ENCODE assay signal across 15 cellular contexts in the genomic region with DNA sequence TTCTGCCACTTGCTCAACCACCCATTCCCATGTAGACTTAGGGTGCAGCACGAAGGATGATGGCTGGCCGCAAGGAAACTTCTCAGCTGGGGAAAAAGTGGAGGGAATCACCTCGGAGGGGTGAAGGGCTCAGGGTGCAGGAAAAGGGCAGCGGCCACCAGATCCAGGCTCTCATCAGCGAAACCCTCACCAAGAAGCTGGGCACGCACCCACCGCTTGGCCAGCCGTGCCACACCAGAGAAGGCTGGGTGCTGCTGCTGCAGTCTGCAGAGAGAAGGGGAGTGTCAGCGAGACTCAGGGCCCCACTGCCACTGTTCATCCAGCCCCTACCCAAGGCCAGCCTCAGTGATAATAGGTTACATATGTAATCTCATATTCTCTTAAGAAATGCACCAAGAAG. TPM values are rescaled to one million over a fixed set of nuclear protein-coding genes. Genes with fewer than 3 reads are reported as not detected.
"Had no signal": no experiment of that assay in that cellular context is flagged by ENCODE, and none has a peak within 500 bp of the region (broad histone marks: within the 10 kb centered on the region; RNA-seq: fewer than 3 reads in every experiment).

No MANE protein-coding gene starts in this region.

- FAIRE-seq: frontal cortex, TTC549, urothelium cell line had no signal

- H3K4me1 ChIP-seq: colonic mucosa, tibial artery had no signal

- H3K4me3 ChIP-seq: colonic mucosa, tibial artery had no signal

- DNase-seq: activated CD4-positive, alpha-beta memory T cell treated with anti-CD3 and anti-CD28 coated beads, Interleukin-2, amount 10 ng/mL, durations not matched to agents 7 days and 5 days; activated CD4-positive, alpha-beta T cell treated with anti-CD3 and anti-CD28 coated beads for 36 hours; activated T-cell treated with anti-CD3 and anti-CD28 coated beads, Interleukin-2, amount 50 U/mL, for 1 hour; central memory CD4-positive, alpha-beta T cell; colonic mucosa; kidney glomerular epithelial cell; nucleus accumbens; stimulated activated naive CD4-positive, alpha-beta T cell; tibial artery had no signal

- ATAC-seq: activated CD4-positive, alpha-beta T cell treated with anti-CD3 and anti-CD28 coated beads for 36 hours had no signal

- H3K9me3 ChIP-seq: colonic mucosa, tibial artery had no signal

- H3K27me3 ChIP-seq: colonic mucosa, tibial artery had no signal

- H3K27ac ChIP-seq: colonic mucosa, tibial artery had no signal

RNA-seq across cellular contexts. Expression of a gene that starts 17.7 kb away (rescaled TPM):
- total RNA-seq: frontal cortex, SK-MEL-5 had no signal

RNA-seq across cellular contexts. Expression of a gene that starts 59.0 kb away (rescaled TPM):
- total RNA-seq: frontal cortex, mesenteric fat pad, subcutaneous adipose tissue had no signal
